In the genomic region with DNA sequence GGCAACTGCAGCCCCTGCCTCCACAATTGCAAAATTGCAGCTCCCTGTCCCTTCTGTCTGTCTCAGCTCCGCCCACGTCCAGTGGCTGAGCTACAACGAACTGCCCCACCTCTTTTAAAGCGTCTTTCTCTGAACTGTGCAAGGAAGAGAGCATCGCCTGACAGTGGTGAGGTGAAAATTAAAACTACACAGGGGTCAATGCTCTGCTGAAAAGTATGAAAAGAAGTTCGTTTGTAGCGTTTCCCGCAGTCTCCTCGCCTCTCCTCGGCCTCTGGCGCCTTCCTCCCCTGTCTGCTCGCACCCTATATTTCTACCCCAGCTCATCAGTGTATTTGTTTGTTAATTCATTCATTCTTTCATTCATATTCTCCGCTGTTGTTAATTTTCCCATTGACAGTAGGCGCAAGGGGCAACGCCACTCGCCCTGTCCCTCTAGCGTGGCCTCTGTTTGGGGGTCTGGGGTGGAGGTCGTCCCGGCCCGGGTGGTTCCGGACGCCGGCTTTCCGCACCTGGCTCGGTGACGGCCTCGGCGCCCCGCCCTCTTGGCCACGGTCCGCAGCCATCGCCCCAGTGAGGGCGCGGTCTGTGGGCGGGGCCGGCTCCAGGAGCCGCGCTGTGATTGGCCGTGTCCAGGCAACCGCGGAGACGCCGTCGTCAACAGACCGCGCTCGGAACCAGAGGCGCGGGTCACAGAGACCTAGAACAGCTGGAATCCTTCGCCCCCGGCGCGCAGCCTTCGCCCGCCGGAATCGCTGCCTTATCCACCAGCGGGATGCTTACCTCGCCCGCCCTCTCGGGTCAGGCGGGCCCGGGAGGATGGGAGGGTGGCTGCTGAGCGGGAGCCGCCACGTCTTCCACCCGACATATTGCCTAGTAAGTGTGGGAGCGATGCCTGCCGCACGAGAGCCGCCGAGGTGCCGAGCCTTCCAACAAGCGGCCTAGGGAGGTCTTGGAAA, we compare ENCODE assay signal across 8 cellular contexts. TPM values are rescaled to one million over a fixed set of nuclear protein-coding genes. Genes with fewer than 3 reads are reported as not detected.
A peak's percentile ranks its signal among the peaks of the same experiment; 100 is the strongest.
DNase-seq lines count a peak whose midpoint lies in the region; ATAC-seq and TF ChIP-seq lines count a peak whose summit lies in the region.

A gene with protein sequence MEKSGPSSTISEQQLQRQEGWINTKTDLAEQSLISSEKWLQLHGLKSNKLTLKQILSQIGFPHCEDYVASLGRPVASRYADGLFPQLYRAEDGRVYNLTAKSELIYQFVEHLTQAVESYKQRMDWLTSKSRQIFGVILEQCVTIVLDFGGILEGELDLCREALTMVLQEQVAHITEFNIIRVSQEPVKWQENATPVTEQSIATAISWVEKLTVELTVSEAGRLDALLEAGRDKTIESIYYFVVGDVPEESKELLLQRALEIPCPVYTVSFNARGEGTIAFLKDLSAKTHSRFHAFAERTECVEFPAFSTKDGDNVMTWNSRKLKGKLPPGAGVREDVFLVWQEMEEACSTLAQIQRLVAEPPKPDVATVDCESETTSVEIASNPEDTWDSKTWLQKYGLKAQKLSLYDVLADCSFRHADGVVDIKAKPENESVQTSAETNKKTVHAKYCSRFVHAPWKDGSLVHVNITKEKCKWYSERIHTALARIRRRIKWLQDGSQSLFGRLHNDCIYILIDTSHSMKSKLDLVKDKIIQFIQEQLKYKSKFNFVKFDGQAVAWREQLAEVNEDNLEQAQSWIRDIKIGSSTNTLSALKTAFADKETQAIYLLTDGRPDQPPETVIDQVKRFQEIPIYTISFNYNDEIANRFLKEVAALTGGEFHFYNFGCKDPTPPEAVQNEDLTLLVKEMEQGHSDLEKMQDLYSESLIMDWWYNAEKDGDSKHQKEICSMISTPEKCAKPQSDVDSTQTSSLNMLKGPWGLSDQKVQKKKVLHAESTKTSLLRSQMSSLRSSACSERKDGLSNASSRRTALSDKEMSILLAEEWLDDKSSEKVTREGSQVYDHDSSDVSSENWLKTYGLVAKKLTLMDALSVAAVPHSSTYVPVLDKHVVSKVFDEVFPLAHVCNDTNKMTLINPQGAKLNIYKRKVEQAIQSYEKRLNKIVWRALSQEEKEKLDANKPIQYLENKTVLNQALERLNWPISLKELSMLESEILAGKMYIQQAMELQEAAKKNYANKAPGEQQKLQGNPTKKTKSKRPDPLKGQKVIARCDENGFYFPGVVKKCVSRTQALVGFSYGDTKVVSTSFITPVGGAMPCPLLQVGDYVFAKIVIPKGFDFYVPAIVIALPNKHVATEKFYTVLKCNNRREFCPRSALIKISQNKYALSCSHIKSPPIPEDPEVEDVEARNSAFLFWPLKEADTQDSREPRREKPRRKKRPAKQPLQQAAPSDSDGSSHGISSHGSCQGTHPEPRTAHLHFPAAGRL (N-terminal part only) (plus strand): TSS at position 677 of the 956 bp plus-strand sequence. CDS start 5,926 bp downstream, outside the sequence.

- DNase-seq in DMS79 (lab: John Stamatoyannopoulos, UW) = peak; percentile 64
- peak; percentile 43 for DNase-seq in HuH-7.5 (ENCODE audit: low spot score)
- peak; percentile 58 for DNase-seq in choroid plexus epithelial cell (ENCODE audit: low read depth)
- DNase-seq in left colon = peak; percentile 85 to 92
- DNase-seq in stimulated activated CD4-positive, alpha-beta T cell treated with anti-CD3 and anti-CD28 coated beads, Interleukin-4, amount 100 ng/mL, for 48 hours (ENCODE audit: low read depth in 2 of 2) = peak; percentile 50 to 57

- peak within 1 kb of the TSS; percentile 61 for H3K4me3 ChIP-seq in choroid plexus epithelial cell (ENCODE audit: low read depth, low read length)

- intact Hi-C loops in left colon (cut with DNase I, micrococcal nuclease) = no loop called here

- peak; percentile 77 for ATAC-seq in GM21447 (IDR thresholded peaks at IDR 0.05; ENCODE audit: unreplicated experiment)
- ATAC-seq in SK-N-SH treated with all-trans-retinoic acid at 6 μM for 48 hours = peak; percentile 92
- ATAC-seq in left colon = peak; percentile 84
- ATAC-seq in HG03196 (IDR thresholded peaks at IDR 0.05; ENCODE audit: unreplicated experiment) = no peak

- no peak for TF ChIP-seq CTCF in choroid plexus epithelial cell (conservative IDR thresholded peaks at IDR 0.05; ENCODE audit: low read depth, low read length)

TF ChIP-seq in SK-N-SH treated with all-trans-retinoic acid at 6 μM for 48 hours, 23 proteins besides CTCF, POLR2A, EP300 and RAD21:
- TF ChIP-seq, protein P1, sequence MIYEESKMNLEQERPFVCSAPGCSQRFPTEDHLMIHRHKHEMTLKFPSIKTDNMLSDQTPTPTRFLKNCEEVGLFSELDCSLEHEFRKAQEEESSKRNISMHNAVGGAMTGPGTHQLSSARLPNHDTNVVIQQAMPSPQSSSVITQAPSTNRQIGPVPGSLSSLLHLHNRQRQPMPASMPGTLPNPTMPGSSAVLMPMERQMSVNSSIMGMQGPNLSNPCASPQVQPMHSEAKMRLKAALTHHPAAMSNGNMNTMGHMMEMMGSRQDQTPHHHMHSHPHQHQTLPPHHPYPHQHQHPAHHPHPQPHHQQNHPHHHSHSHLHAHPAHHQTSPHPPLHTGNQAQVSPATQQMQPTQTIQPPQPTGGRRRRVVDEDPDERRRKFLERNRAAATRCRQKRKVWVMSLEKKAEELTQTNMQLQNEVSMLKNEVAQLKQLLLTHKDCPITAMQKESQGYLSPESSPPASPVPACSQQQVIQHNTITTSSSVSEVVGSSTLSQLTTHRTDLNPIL (CRISPR knock-in tag; IDR thresholded peaks at IDR 0.05; ENCODE audit: low read depth) = no peak
- TF ChIP-seq GLIS3 (CRISPR knock-in tag; IDR thresholded peaks at IDR 0.05) = no peak
- TF ChIP-seq TOX (CRISPR knock-in tag; IDR thresholded peaks at IDR 0.05; ENCODE audit: borderline replicate concordance) = no peak
- no peak for TF ChIP-seq SNAI2 (CRISPR knock-in tag; IDR thresholded peaks at IDR 0.05)
- TF ChIP-seq, protein P2, sequence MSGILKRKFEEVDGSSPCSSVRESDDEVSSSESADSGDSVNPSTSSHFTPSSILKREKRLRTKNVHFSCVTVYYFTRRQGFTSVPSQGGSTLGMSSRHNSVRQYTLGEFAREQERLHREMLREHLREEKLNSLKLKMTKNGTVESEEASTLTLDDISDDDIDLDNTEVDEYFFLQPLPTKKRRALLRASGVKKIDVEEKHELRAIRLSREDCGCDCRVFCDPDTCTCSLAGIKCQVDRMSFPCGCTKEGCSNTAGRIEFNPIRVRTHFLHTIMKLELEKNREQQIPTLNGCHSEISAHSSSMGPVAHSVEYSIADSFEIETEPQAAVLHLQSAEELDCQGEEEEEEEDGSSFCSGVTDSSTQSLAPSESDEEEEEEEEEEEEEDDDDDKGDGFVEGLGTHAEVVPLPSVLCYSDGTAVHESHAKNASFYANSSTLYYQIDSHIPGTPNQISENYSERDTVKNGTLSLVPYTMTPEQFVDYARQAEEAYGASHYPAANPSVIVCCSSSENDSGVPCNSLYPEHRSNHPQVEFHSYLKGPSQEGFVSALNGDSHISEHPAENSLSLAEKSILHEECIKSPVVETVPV (CRISPR knock-in tag; IDR thresholded peaks at IDR 0.05) = no peak
TF ChIP-seq in SK-N-SH treated with all-trans-retinoic acid at 6 μM for 48 hours: peak in this region for 0.

RNA-seq across cellular contexts. Expression of the gene that starts here (rescaled TPM):
- total RNA-seq in left colon = 1 to 10 TPM; 2.9 to 3.9 TPM
